Comparison of ENCODE assay signal across 8 cellular contexts in genomic region chr2:219541611-219542180, GRCh38.
DNase-seq lines count a peak whose midpoint lies in the region; ATAC-seq lines count a peak whose summit lies in the region.

No MANE protein-coding gene starts in this region.

- ATAC-seq in GM19043 (IDR thresholded peaks at IDR 0.05; ENCODE audit: low read depth, unreplicated experiment): peak; percentile 41
- peak; percentile 54 for ATAC-seq in HG03354 (IDR thresholded peaks at IDR 0.05; ENCODE audit: poor library complexity, severe bottlenecking, unreplicated experiment)

- H3K36me3 ChIP-seq in duodenal mucosa (ENCODE audit: control insufficient read depth in 1 of 2, insufficient read depth in 2 of 2, low read length in 2 of 2): peaks cover 12 to 21% of the 10 kb centered on the region in 2 donors

- no peaks in the 10 kb centered on the region for H3K9me3 ChIP-seq in duodenal mucosa (ENCODE audit: control insufficient read depth in 1 of 2, low read length in 2 of 2)

- H3K9ac ChIP-seq in duodenal mucosa (ENCODE audit: low read depth in 1 of 2, low read length in 2 of 2): peak overlapping the region; percentile 61 to 77

- H3K4me1 ChIP-seq in duodenal mucosa (ENCODE audit: control insufficient read depth in 1 of 2, insufficient read depth in 2 of 2, low read length in 2 of 2): peaks cover 28 to 30% of the 10 kb centered on the region in 2 donors

- DNase-seq in AML-193 (lab: John Stamatoyannopoulos, UW) (peak; percentile 51 to 54), NCI-H510A treated with DMSO at 0.1 percent for 48 hours (lab: John Stamatoyannopoulos, UW) (peak; percentile 66), medulla oblongata (ENCODE audit: extremely low spot score) (peak; percentile 62)
- DNase-seq in activated CD4-positive, alpha-beta T cell treated with anti-CD3 and anti-CD28 coated beads, Interleukin-2, amount 50 U/mL, for 4 hours: peak; percentile 84 to 86
- peak; percentile 71 to 77 for DNase-seq in stimulated activated CD8-positive, alpha-beta memory T cell treated with anti-CD3 and anti-CD28 coated beads, Interleukin-15, amount 100 ng/mL, for 48 hours (ENCODE audit: low read depth in 2 of 2)

- no peaks in the 10 kb centered on the region for H3K27me3 ChIP-seq in duodenal mucosa (ENCODE audit: control insufficient read depth in 1 of 2, insufficient read depth in 2 of 2, low read length in 2 of 2)

- no peak overlapping the region for H3K27ac ChIP-seq in duodenal mucosa (ENCODE audit: low read depth, low read length)

- peak overlapping the region; percentile 78 to 91 for H3K4me3 ChIP-seq in duodenal mucosa (ENCODE audit: low read depth in 1 of 2, low read length in 2 of 2)
